In the genomic region with DNA sequence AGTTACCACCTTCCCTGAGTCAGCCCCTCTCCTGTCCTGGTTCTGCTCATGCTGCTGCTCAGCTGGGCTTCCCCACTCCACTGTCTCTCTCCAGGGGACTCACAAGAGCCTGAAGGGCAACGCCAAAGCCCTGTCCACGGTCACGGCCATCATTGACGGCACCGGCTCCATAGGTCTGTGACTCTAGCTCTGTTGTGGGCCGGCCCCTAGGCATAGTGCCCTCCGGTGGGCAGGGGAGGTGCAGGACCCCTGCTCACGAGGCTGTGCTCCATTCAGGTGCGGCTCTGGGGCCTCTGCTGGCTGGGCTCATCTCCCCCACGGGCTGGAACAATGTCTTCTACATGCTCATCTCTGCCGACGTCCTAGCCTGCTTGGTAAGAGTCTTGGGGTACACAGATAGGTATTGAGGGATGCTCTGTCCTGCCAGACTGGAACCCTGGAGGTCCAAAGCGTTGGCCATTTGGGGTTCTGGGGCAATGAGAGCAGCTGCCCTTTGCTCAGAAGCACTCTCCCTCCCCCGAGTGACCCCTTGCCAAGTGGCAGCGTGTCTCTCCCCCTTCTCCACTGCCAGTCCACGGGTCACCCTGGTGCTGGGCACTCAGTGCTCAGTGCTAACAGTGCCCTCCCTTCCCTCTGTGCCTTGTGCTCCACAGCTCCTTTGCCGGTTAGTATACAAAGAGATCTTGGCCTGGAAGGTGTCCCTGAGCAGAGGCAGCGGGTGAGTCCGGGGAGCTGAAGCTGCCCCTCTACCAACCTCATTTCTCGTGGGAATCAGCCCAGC, we compare ENCODE assay signal across 23 cellular contexts. TPM values are rescaled to one million over a fixed set of nuclear protein-coding genes. Genes with fewer than 3 reads are reported as not detected.
DNase-seq lines count a peak whose midpoint lies in the region; ATAC-seq, FAIRE-seq and TF ChIP-seq lines count a peak whose summit lies in the region.
"Had no signal": no experiment of that assay in that cellular context is flagged by ENCODE, and none has a peak within 500 bp of the region (broad histone marks: within the 10 kb centered on the region; RNA-seq: fewer than 3 reads in every experiment).

No MANE protein-coding gene starts in this region.

- no peak for TF ChIP-seq POLR2A in upper lobe of left lung (IDR thresholded peaks at IDR 0.05)

- H4K20me1 ChIP-seq in OCI-LY3 (ENCODE audit: insufficient read depth, low read length): no peaks in the 10 kb centered on the region

- H3K36me3 ChIP-seq in OCI-LY3 (replicated peaks; ENCODE audit: low read depth, low read length) (no peaks in the 10 kb centered on the region), upper lobe of left lung (no peaks in the 10 kb centered on the region)
- H3K36me3 ChIP-seq: ascending aorta had no signal

- H3K27me3 Mint-ChIP-seq in activated naive CD8-positive, alpha-beta T cell treated with anti-CD3 and anti-CD28 coated beads, Interleukin-2, amount 50 U/mL, for 24 hours: no peaks in the 10 kb centered on the region
- no peaks in the 10 kb centered on the region for H3K27me3 Mint-ChIP-seq in activated naive CD8-positive, alpha-beta T cell treated with anti-CD3 and anti-CD28 coated beads for 36 hours
- H3K27me3 Mint-ChIP-seq in glutamatergic neuron (ENCODE audit: unreplicated experiment): peaks cover 9% of the 10 kb centered on the region
- H3K27me3 Mint-ChIP-seq: natural killer cell treated with Interleukin-12 subunit alpha and Interleukin-12 subunit beta and Interleukin-15 and Interleukin-18, amount 100 ng/mL, for 72 hours had no signal

- H3K36me3 Mint-ChIP-seq in activated naive CD8-positive, alpha-beta T cell treated with anti-CD3 and anti-CD28 coated beads, Interleukin-2, amount 50 U/mL, for 24 hours (ENCODE audit: low read depth): no peaks in the 10 kb centered on the region
- no peaks in the 10 kb centered on the region for H3K36me3 Mint-ChIP-seq in activated naive CD8-positive, alpha-beta T cell treated with anti-CD3 and anti-CD28 coated beads for 36 hours
- no peaks in the 10 kb centered on the region for H3K36me3 Mint-ChIP-seq in glutamatergic neuron (ENCODE audit: unreplicated experiment)
- H3K36me3 Mint-ChIP-seq: natural killer cell treated with Interleukin-12 subunit alpha and Interleukin-12 subunit beta and Interleukin-15 and Interleukin-18, amount 100 ng/mL, for 72 hours had no signal

- no peaks in the 10 kb centered on the region for H3K4me1 Mint-ChIP-seq in activated naive CD8-positive, alpha-beta T cell treated with anti-CD3 and anti-CD28 coated beads, Interleukin-2, amount 50 U/mL, for 24 hours
- no peaks in the 10 kb centered on the region for H3K4me1 Mint-ChIP-seq in activated naive CD8-positive, alpha-beta T cell treated with anti-CD3 and anti-CD28 coated beads for 36 hours
- no peaks in the 10 kb centered on the region for H3K4me1 Mint-ChIP-seq in glutamatergic neuron (ENCODE audit: low read depth, unreplicated experiment)
- H3K4me1 Mint-ChIP-seq: CD8-positive, alpha-beta memory T cell had no signal

- TF ChIP-seq CTCF in OCI-LY3 (IDR thresholded peaks at IDR 0.05; ENCODE audit: low read depth, low read length): peak; percentile 28
- no peak for TF ChIP-seq CTCF in glutamatergic neuron (IDR thresholded peaks at IDR 0.05; ENCODE audit: partially characterized antibody, unreplicated experiment)
- no peak for TF ChIP-seq CTCF in upper lobe of left lung (IDR thresholded peaks at IDR 0.05)

- no peaks in the 10 kb centered on the region for H3K79me2 ChIP-seq in OCI-LY3 (ENCODE audit: low read length)

- H3K4me3 Mint-ChIP-seq in activated naive CD8-positive, alpha-beta T cell treated with anti-CD3 and anti-CD28 coated beads, Interleukin-2, amount 50 U/mL, for 24 hours: no peak overlapping the region
- H3K4me3 Mint-ChIP-seq in activated naive CD8-positive, alpha-beta T cell treated with anti-CD3 and anti-CD28 coated beads for 36 hours: no peak overlapping the region
- no peak overlapping the region for H3K4me3 Mint-ChIP-seq in glutamatergic neuron (ENCODE audit: unreplicated experiment)
- H3K4me3 Mint-ChIP-seq: effector memory CD8-positive, alpha-beta T cell; natural killer cell treated with Interleukin-12 subunit alpha and Interleukin-12 subunit beta and Interleukin-15 and Interleukin-18, amount 100 ng/mL, for 72 hours had no signal

- H3K9me3 ChIP-seq in OCI-LY3 (ENCODE audit: insufficient read depth, low read length) (no peaks in the 10 kb centered on the region), upper lobe of left lung (no peaks in the 10 kb centered on the region)
- H3K9me3 ChIP-seq: ascending aorta had no signal

- H3K4me2 ChIP-seq in OCI-LY3 (ENCODE audit: low read length): no peak overlapping the region
- H3K4me2 ChIP-seq: KMS-11, PC-9 had no signal

- TF ChIP-seq EP300 in upper lobe of left lung (IDR thresholded peaks at IDR 0.05): no peak

- peak; percentile 12 for ATAC-seq in activated naive CD8-positive, alpha-beta T cell treated with anti-CD3 and anti-CD28 coated beads, Interleukin-2, amount 50 U/mL, for 24 hours
- ATAC-seq in upper lobe of left lung (ENCODE audit: low FRiP score in 2 of 2) (peak; percentile 9 to 16), GM21576 (IDR thresholded peaks at IDR 0.05; ENCODE audit: unreplicated experiment) (no peak)
- ATAC-seq: effector memory CD8-positive, alpha-beta T cell had no signal

- H2AFZ ChIP-seq in OCI-LY3 (ENCODE audit: low read depth, low read length): no peak overlapping the region
- H2AFZ ChIP-seq: PC-9 had no signal

- H3K4me3 ChIP-seq in OCI-LY3 (ENCODE audit: low read length) (no peak overlapping the region), upper lobe of left lung (no peak overlapping the region)
- H3K4me3 ChIP-seq: ascending aorta, PC-9 had no signal

- no peaks in the 10 kb centered on the region for H3K4me1 ChIP-seq in OCI-LY3 (ENCODE audit: low read length)
- no peaks in the 10 kb centered on the region for H3K4me1 ChIP-seq in upper lobe of left lung
- H3K4me1 ChIP-seq: ascending aorta had no signal

- no peaks in the 10 kb centered on the region for H3K9me3 Mint-ChIP-seq in activated naive CD8-positive, alpha-beta T cell treated with anti-CD3 and anti-CD28 coated beads, Interleukin-2, amount 50 U/mL, for 24 hours
- no peaks in the 10 kb centered on the region for H3K9me3 Mint-ChIP-seq in activated naive CD8-positive, alpha-beta T cell treated with anti-CD3 and anti-CD28 coated beads for 36 hours
- H3K9me3 Mint-ChIP-seq in glutamatergic neuron (ENCODE audit: unreplicated experiment): peaks cover 10% of the 10 kb centered on the region
- H3K9me3 Mint-ChIP-seq: CD8-positive, alpha-beta memory T cell; effector memory CD8-positive, alpha-beta T cell; natural killer cell treated with Interleukin-12 subunit alpha and Interleukin-12 subunit beta and Interleukin-15 and Interleukin-18, amount 100 ng/mL, for 72 hours had no signal

- WGBS in upper lobe of left lung, 2 donors: 83 to 84% methylated on average over 9 to 20 of the region's 20 CpGs

- FAIRE-seq in GM19239 (lab: Jason Lieb, UNC): no peak

- H3K27ac ChIP-seq in OCI-LY3 (ENCODE audit: low read length) (no peak overlapping the region), upper lobe of left lung (no peak overlapping the region)
- H3K27ac ChIP-seq: ascending aorta, KMS-11, PC-9 had no signal

- DNase-seq in activated naive CD8-positive, alpha-beta T cell treated with anti-CD3 and anti-CD28 coated beads, Interleukin-2, amount 50 U/mL, for 24 hours: no peak
- no peak for DNase-seq in activated naive CD8-positive, alpha-beta T cell treated with anti-CD3 and anti-CD28 coated beads for 36 hours
- DNase-seq in glutamatergic neuron (peak; percentile 13), upper lobe of left lung (no peak), GM19239 (ENCODE audit: insufficient read length, low spot score) (no peak), midbrain (lab: John Stamatoyannopoulos, UW) (no peak)
- DNase-seq: activated naive CD4-positive, alpha-beta T cell; DMS79 treated with DMSO at 0.1 percent for 48 hours; effector memory CD8-positive, alpha-beta T cell; islet precursor cell; NCI-H1092 treated with DMSO at 0.1 percent for 48 hours; NCI-H2107; NCI-H69; PC-9; stimulated activated naive CD4-positive, alpha-beta T cell treated with Interleukin-2 at 50 U/mL for 16 hours; T-helper 9 cell; trophoblast cell had no signal

- no peak overlapping the region for H3K27ac Mint-ChIP-seq in activated naive CD8-positive, alpha-beta T cell treated with anti-CD3 and anti-CD28 coated beads, Interleukin-2, amount 50 U/mL, for 24 hours
- no peak overlapping the region for H3K27ac Mint-ChIP-seq in activated naive CD8-positive, alpha-beta T cell treated with anti-CD3 and anti-CD28 coated beads for 36 hours
- H3K27ac Mint-ChIP-seq in glutamatergic neuron (ENCODE audit: unreplicated experiment): no peak overlapping the region
- H3K27ac Mint-ChIP-seq: natural killer cell treated with Interleukin-12 subunit alpha and Interleukin-12 subunit beta and Interleukin-15 and Interleukin-18, amount 100 ng/mL, for 72 hours had no signal

- no peak overlapping the region for H3K9ac ChIP-seq in OCI-LY3 (ENCODE audit: low read length)
- H3K9ac ChIP-seq: KMS-11 had no signal

- H3K27me3 ChIP-seq in OCI-LY3 (ENCODE audit: low read depth, low read length) (no peaks in the 10 kb centered on the region), upper lobe of left lung (no peaks in the 10 kb centered on the region)
- H3K27me3 ChIP-seq: ascending aorta had no signal

RNA-seq across cellular contexts. Expression of gene SLC37A2, which starts 22.4 kb away (rescaled TPM):
- under 1 TPM; 0.47 to 0.50 TPM for total RNA-seq in activated naive CD8-positive, alpha-beta T cell treated with anti-CD3 and anti-CD28 coated beads for 36 hours
- 0.74 TPM for total RNA-seq in glutamatergic neuron (ENCODE audit: unreplicated experiment)
- 10 to 100 TPM in 4 of 6 donors, 1 to 10 TPM in 2; 3.5 to 32.5 (median 19.1) TPM for total RNA-seq in upper lobe of left lung

RNA-seq across cellular contexts. Expression of gene TMEM218, which starts 25.9 kb away (rescaled TPM):
- 10 to 100 TPM; 16.6 to 18.1 TPM for total RNA-seq in activated naive CD8-positive, alpha-beta T cell treated with anti-CD3 and anti-CD28 coated beads for 36 hours
- total RNA-seq in glutamatergic neuron (ENCODE audit: unreplicated experiment) (15.8 TPM), upper lobe of left lung (10 to 100 TPM; 11.1 to 25.1 (median 17.3) TPM)
